In the genomic region with DNA sequence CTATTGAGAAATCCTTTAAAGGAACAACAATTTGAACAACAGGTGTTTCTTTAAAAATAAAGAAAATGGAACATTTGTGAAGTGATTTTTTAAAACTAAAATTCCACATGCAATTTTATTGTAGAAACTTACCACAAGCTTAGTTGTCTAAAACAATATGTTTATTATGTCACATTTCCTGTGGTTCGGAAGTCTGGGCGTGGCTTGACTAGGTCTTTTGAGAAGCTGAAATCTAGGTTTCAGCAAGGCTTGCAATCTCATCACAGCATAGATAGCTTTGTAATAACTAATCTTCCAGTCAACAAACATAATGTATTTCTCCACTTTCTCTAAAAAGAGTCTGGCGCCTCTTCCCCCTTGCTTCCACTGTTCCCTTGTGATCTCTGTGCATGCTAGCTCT, we compare ENCODE assay signal across 27 cellular contexts. TPM values are rescaled to one million over a fixed set of nuclear protein-coding genes. Genes with fewer than 3 reads are reported as not detected.
"Had no signal": no experiment of that assay in that cellular context is flagged by ENCODE, and none has a peak within 500 bp of the region (broad histone marks: within the 10 kb centered on the region; RNA-seq: fewer than 3 reads in every experiment).

No MANE protein-coding gene starts in this region.

- H3K9me3 ChIP-seq: ascending aorta, esophagus muscularis mucosa, pancreas, prostate gland, thoracic aorta had no signal

- ATAC-seq: activated CD8-positive, alpha-beta memory T cell treated with anti-CD3 and anti-CD28 coated beads, Interleukin-2, amount 10 ng/mL, durations not matched to agents 7 days and 5 days; activated CD8-positive, alpha-beta T cell treated with anti-CD3 and anti-CD28 coated beads, Interleukin-2, amount 10 ng/mL, durations not matched to agents 7 days and 5 days; activated T-cell treated with anti-CD3 and anti-CD28 coated beads, Interleukin-2, amount 50 U/mL, for 72 hours; foreskin keratinocyte; naive thymus-derived CD8-positive, alpha-beta T cell; pancreas; sciatic nerve; stimulated activated effector memory CD8-positive, alpha-beta T cell treated with anti-CD3 and anti-CD28 coated beads, Interleukin-12 subunit alpha, Interleukin-12 subunit beta, amount 100 ng/mL, for 72 hours; T-helper 17 cell; WTC11 had no signal

- H3K27ac ChIP-seq: ascending aorta, esophagus muscularis mucosa, foreskin keratinocyte, pancreas, prostate gland, thoracic aorta had no signal

- H3K4me3 ChIP-seq: ascending aorta, esophagus muscularis mucosa, pancreas, prostate gland, thoracic aorta had no signal

- H3K36me3 ChIP-seq: ascending aorta, esophagus muscularis mucosa, pancreas, prostate gland, thoracic aorta had no signal

- H3K27me3 ChIP-seq: ascending aorta, esophagus muscularis mucosa, foreskin keratinocyte, pancreas had no signal

- DNase-seq: activated CD4-positive, alpha-beta T cell treated with anti-CD3 and anti-CD28 coated beads for 1 hour; activated CD8-positive, alpha-beta memory T cell treated with anti-CD3 and anti-CD28 coated beads, Interleukin-2, amount 10 ng/mL, durations not matched to agents 7 days and 5 days; activated CD8-positive, alpha-beta T cell treated with anti-CD3 and anti-CD28 coated beads, Interleukin-2, amount 10 ng/mL, durations not matched to agents 7 days and 5 days; activated effector memory CD4-positive, alpha-beta T cell treated with Interleukin-2 at 50 U/mL for 16 hours; activated naive CD4-positive, alpha-beta T cell treated with Interleukin-2 at 50 U/mL for 16 hours; activated naive CD8-positive, alpha-beta T cell treated with anti-CD3 and anti-CD28 coated beads, Interleukin-2, amount 10 ng/mL, durations not matched to agents 7 days and 5 days; activated T-cell treated with anti-CD3 and anti-CD28 coated beads for 4 hours; activated T-cell treated with anti-CD3 and anti-CD28 coated beads, Interleukin-2, amount 50 U/mL, for 72 hours; cortex of kidney; endodermal cell; foreskin keratinocyte; naive thymus-derived CD8-positive, alpha-beta T cell; nucleus accumbens; pancreas; retina; small intestine; stimulated activated CD4-positive, alpha-beta T cell treated with anti-CD3 and anti-CD28 coated beads, Interleukin-4, amount 100 ng/mL, for 24 hours; T-helper 17 cell; trophoblast cell had no signal

- H3K4me1 ChIP-seq: ascending aorta, esophagus muscularis mucosa, foreskin keratinocyte, pancreas, prostate gland had no signal

RNA-seq across cellular contexts. Expression of a gene that starts 27.0 kb away (rescaled TPM):
- total RNA-seq: activated CD8-positive, alpha-beta memory T cell treated with anti-CD3 and anti-CD28 coated beads, Interleukin-2, amount 10 ng/mL, durations not matched to agents 7 days and 5 days; activated CD8-positive, alpha-beta T cell treated with anti-CD3 and anti-CD28 coated beads, Interleukin-2, amount 10 ng/mL, durations not matched to agents 7 days and 5 days; activated T-cell treated with anti-CD3 and anti-CD28 coated beads, Interleukin-2, amount 50 U/mL, for 72 hours; endodermal cell; foreskin keratinocyte; neural crest cell had no signal
- polyA plus RNA-seq: foreskin keratinocyte had no signal
